9 cellular contexts compared by ENCODE assay signal in the genomic region with DNA sequence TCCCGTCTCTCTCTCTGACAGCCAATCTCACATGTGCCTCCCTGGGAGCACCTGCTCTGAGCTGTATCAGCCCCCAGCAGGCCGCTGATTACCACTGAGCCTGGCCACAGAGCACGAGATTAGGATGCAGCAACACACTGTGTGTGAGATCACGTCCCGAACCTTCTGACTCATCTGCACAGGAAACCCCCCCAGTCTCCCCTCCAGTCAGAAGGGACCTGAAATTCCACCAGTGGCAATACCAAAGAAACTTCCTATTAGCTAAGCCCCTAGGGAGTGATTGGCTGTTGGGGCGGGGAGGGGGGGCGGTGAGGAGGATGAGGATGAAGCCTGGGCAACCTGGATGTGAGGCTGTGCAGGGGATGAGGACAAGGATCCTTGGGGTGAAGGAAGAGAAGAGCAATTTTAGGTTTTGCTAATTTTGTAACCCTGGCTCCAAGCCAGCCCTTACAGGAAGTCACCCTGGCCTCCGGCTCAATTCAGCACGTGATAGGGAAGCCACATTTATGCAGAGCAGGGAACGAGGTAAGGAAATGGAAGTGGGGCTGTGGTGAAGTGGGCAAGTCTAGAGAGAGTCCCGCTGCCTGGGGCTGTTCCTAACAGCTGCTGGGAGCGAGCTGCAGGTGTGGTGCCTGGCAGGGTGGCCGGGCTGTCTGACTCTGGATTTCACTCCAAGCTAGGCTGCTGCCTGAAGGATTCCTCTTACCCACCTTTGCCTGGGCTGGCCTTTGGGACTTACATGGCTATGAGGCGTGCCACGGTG. TPM values are rescaled to one million over a fixed set of nuclear protein-coding genes. Genes with fewer than 3 reads are reported as not detected.
DNase-seq lines count a peak whose midpoint lies in the region; ATAC-seq, FAIRE-seq and TF ChIP-seq lines count a peak whose summit lies in the region.
"Had no signal": no experiment of that assay in that cellular context is flagged by ENCODE, and none has a peak within 500 bp of the region (broad histone marks: within the 10 kb centered on the region; RNA-seq: fewer than 3 reads in every experiment).

No MANE protein-coding gene starts in this region.

- FAIRE-seq in bronchial epithelial cell (lab: Jason Lieb, UNC) = no peak
- FAIRE-seq: frontal cortex had no signal

- no peak overlapping the region for H3K27ac Mint-ChIP-seq in WTC11

- H3K9me3 ChIP-seq in lower lobe of right lung = no peaks in the 10 kb centered on the region

- peak; percentile 87 for ATAC-seq in GM21526 (IDR thresholded peaks at IDR 0.05; ENCODE audit: low FRiP score, unreplicated experiment)
- peak; percentile 14; the same call in 1 of the 2 replicates for ATAC-seq in WTC11
- ATAC-seq in lower lobe of right lung = peak; percentile 54 to 67

- peak overlapping the region; percentile 96 for H3K27ac ChIP-seq in lower lobe of right lung

- no peak for TF ChIP-seq CTCF in WTC11 (IDR thresholded peaks at IDR 0.05)
- no peak for TF ChIP-seq CTCF in bronchial epithelial cell (IDR thresholded peaks at IDR 0.05; ENCODE audit: insufficient read depth, low read length, severe bottlenecking)
- no peak for TF ChIP-seq CTCF in lower lobe of right lung (IDR thresholded peaks at IDR 0.05)

- H3K9me3 Mint-ChIP-seq in WTC11 = no peaks in the 10 kb centered on the region

- H3K4me3 ChIP-seq in bronchial epithelial cell (ENCODE audit: low read depth, low read length) (no peak overlapping the region), lower lobe of right lung (peak overlapping the region; percentile 64)

- DNase-seq in ELR (ENCODE audit: low read depth) = peak; percentile 95
- no peak for DNase-seq in WTC11 (ENCODE audit: low spot score)
- DNase-seq in bronchial epithelial cell (ENCODE audit: low read depth) = peak; percentile 83
- DNase-seq in lower lobe of right lung = peak; percentile 76
- peak; percentile 76 for DNase-seq in stimulated activated CD8-positive, alpha-beta memory T cell treated with anti-CD3 and anti-CD28 coated beads, Interleukin-12 subunit alpha, Interleukin-12 subunit beta, amount 100 ng/mL, for 4 hours (ENCODE audit: low read depth)
- DNase-seq in pons (ENCODE audit: low spot score) = no peak

- no peak overlapping the region; the same call in 1 of the 2 replicates for H3K4me3 Mint-ChIP-seq in WTC11

- intact Hi-C loops in lower lobe of right lung (cut with DNase I) = no loop called here

- peaks cover 36% of the 10 kb centered on the region for H3K27me3 Mint-ChIP-seq in WTC11 (ENCODE audit: low read depth)

- H3K27me3 ChIP-seq in bronchial epithelial cell (ENCODE audit: control insufficient read depth, insufficient read depth, low read length) = peaks cover 4% of the 10 kb centered on the region
- H3K27me3 ChIP-seq in lower lobe of right lung (ENCODE audit: low read depth) = no peaks in the 10 kb centered on the region

- TF ChIP-seq RAD21 in Ishikawa (IDR thresholded peaks at IDR 0.05; ENCODE audit: low read depth) = no peak

- no peak for TF ChIP-seq EP300 in Ishikawa (IDR thresholded peaks at IDR 0.05; ENCODE audit: borderline replicate concordance)

- POLR2A ChIA-PET in WTC11 (lab: Charles Lee) = no interaction called here

- H3K36me3 Mint-ChIP-seq in WTC11 = peaks cover 21% of the 10 kb centered on the region

- CTCF ChIA-PET in WTC11 (lab: Charles Lee) = interaction anchor here (1.0 to 4.2 kb wide), 6 partner anchors 33 to 175 kb away, joined by 3 to 26 read pairs (median 6); no protein-coding TSS in a partner anchor

- H3K4me1 ChIP-seq in lower lobe of right lung = peaks cover 54% of the 10 kb centered on the region

- no peaks in the 10 kb centered on the region for H3K36me3 ChIP-seq in bronchial epithelial cell (ENCODE audit: control insufficient read depth, insufficient read depth, low read length)
- H3K36me3 ChIP-seq in lower lobe of right lung = peaks cover 49% of the 10 kb centered on the region

- H3K4me1 Mint-ChIP-seq in WTC11 = peaks cover 27% of the 10 kb centered on the region

TF ChIP-seq in Ishikawa, 13 proteins besides CTCF, POLR2A, EP300 and RAD21:
- TF ChIP-seq, protein P1, sequence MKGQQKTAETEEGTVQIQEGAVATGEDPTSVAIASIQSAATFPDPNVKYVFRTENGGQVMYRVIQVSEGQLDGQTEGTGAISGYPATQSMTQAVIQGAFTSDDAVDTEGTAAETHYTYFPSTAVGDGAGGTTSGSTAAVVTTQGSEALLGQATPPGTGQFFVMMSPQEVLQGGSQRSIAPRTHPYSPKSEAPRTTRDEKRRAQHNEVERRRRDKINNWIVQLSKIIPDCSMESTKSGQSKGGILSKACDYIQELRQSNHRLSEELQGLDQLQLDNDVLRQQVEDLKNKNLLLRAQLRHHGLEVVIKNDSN (IDR thresholded peaks at IDR 0.05) = 0 out of 2 replicates have a peak, but pooled peaks have one; percentile 28
- TF ChIP-seq TAF1 (IDR thresholded peaks at IDR 0.05; ENCODE audit: low read depth) = no peak

TF ChIP-seq in WTC11, 78 proteins besides CTCF, POLR2A, EP300 and RAD21:
- TF ChIP-seq, protein P2, sequence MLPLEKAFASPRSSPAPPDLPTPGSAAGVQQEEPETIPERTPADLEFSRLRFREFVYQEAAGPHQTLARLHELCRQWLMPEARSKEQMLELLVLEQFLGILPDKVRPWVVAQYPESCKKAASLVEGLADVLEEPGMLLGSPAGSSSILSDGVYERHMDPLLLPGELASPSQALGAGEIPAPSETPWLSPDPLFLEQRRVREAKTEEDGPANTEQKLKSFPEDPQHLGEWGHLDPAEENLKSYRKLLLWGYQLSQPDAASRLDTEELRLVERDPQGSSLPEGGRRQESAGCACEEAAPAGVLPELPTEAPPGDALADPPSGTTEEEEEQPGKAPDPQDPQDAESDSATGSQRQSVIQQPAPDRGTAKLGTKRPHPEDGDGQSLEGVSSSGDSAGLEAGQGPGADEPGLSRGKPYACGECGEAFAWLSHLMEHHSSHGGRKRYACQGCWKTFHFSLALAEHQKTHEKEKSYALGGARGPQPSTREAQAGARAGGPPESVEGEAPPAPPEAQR (CRISPR knock-in tag; IDR thresholded peaks at IDR 0.05) = no peak
- no peak for TF ChIP-seq ELF4 (CRISPR knock-in tag; IDR thresholded peaks at IDR 0.05; ENCODE audit: low read depth)
- TF ChIP-seq ESRRA (CRISPR knock-in tag; IDR thresholded peaks at IDR 0.05; ENCODE audit: borderline replicate concordance) = no peak
- no peak for TF ChIP-seq GTF2I (CRISPR knock-in tag; conservative IDR thresholded peaks at IDR 0.05)
- no peak for TF ChIP-seq IRF2 (CRISPR knock-in tag; IDR thresholded peaks at IDR 0.05; ENCODE audit: borderline replicate concordance, low read depth)
- no peak for TF ChIP-seq NR1H2 (CRISPR knock-in tag; IDR thresholded peaks at IDR 0.05)
- TF ChIP-seq, protein P3, sequence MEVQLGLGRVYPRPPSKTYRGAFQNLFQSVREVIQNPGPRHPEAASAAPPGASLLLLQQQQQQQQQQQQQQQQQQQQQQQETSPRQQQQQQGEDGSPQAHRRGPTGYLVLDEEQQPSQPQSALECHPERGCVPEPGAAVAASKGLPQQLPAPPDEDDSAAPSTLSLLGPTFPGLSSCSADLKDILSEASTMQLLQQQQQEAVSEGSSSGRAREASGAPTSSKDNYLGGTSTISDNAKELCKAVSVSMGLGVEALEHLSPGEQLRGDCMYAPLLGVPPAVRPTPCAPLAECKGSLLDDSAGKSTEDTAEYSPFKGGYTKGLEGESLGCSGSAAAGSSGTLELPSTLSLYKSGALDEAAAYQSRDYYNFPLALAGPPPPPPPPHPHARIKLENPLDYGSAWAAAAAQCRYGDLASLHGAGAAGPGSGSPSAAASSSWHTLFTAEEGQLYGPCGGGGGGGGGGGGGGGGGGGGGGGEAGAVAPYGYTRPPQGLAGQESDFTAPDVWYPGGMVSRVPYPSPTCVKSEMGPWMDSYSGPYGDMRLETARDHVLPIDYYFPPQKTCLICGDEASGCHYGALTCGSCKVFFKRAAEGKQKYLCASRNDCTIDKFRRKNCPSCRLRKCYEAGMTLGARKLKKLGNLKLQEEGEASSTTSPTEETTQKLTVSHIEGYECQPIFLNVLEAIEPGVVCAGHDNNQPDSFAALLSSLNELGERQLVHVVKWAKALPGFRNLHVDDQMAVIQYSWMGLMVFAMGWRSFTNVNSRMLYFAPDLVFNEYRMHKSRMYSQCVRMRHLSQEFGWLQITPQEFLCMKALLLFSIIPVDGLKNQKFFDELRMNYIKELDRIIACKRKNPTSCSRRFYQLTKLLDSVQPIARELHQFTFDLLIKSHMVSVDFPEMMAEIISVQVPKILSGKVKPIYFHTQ (CRISPR knock-in tag; IDR thresholded peaks at IDR 0.05) = no peak
- TF ChIP-seq SOX15 (CRISPR knock-in tag; IDR thresholded peaks at IDR 0.05) = no peak
- TF ChIP-seq, protein P4, sequence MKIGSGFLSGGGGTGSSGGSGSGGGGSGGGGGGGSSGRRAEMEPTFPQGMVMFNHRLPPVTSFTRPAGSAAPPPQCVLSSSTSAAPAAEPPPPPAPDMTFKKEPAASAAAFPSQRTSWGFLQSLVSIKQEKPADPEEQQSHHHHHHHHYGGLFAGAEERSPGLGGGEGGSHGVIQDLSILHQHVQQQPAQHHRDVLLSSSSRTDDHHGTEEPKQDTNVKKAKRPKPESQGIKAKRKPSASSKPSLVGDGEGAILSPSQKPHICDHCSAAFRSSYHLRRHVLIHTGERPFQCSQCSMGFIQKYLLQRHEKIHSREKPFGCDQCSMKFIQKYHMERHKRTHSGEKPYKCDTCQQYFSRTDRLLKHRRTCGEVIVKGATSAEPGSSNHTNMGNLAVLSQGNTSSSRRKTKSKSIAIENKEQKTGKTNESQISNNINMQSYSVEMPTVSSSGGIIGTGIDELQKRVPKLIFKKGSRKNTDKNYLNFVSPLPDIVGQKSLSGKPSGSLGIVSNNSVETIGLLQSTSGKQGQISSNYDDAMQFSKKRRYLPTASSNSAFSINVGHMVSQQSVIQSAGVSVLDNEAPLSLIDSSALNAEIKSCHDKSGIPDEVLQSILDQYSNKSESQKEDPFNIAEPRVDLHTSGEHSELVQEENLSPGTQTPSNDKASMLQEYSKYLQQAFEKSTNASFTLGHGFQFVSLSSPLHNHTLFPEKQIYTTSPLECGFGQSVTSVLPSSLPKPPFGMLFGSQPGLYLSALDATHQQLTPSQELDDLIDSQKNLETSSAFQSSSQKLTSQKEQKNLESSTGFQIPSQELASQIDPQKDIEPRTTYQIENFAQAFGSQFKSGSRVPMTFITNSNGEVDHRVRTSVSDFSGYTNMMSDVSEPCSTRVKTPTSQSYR (CRISPR knock-in tag; IDR thresholded peaks at IDR 0.05) = no peak

RNA-seq across cellular contexts. Expression of a gene that starts 1.9 kb away (rescaled TPM):
- total RNA-seq in WTC11 (2021) (22.6 to 25.8 TPM (median 25.3 TPM) in 3 replicates), bronchial epithelial cell (1.8 and 3.2 TPM in 2 replicates), lower lobe of right lung (102 TPM)

RNA-seq across cellular contexts. Expression of a gene that starts 34.5 kb away (rescaled TPM):
- total RNA-seq in WTC11 (2021) (0.57 to 0.60 TPM in 2 of 3 replicates, not detected in the other), bronchial epithelial cell (under 0.01 TPM in 1 of 2 replicates, not detected in the other), lower lobe of right lung (not detected)
- total RNA-seq: frontal cortex had no signal

RNA-seq across cellular contexts. Expression of a gene that starts 35.3 kb away (rescaled TPM):
- total RNA-seq in WTC11 (2021) (13.8 to 15.5 TPM (median 14.3 TPM) in 3 replicates), bronchial epithelial cell (not detected in 2 replicates), lower lobe of right lung (4.8 TPM)

RNA-seq across cellular contexts. Expression of a gene that starts 44.0 kb away (rescaled TPM):
- total RNA-seq in WTC11 (2021) (not detected in 3 replicates), bronchial epithelial cell (not detected in 2 replicates), lower lobe of right lung (not detected)
- total RNA-seq: frontal cortex had no signal

Comparison
In these comparisons a context has a peak if more than half of its experiments do, and no peak if none do; other contexts are left out.
1. DNase-seq: peak in ELR (single experiment), bronchial epithelial cell (single experiment), lower lobe of right lung (single experiment) and stimulated activated CD8-positive, alpha-beta memory T cell treated with anti-CD3 and anti-CD28 coated beads, Interleukin-12 subunit alpha, Interleukin-12 subunit beta, amount 100 ng/mL, for 4 hours (single experiment); none in WTC11 (single experiment) and pons (single experiment).
2. ATAC-seq: peak in every context shown above with its lines; median percentile 87 in GM21526; 60 in lower lobe of right lung; 14 in WTC11.